In the genomic region with DNA sequence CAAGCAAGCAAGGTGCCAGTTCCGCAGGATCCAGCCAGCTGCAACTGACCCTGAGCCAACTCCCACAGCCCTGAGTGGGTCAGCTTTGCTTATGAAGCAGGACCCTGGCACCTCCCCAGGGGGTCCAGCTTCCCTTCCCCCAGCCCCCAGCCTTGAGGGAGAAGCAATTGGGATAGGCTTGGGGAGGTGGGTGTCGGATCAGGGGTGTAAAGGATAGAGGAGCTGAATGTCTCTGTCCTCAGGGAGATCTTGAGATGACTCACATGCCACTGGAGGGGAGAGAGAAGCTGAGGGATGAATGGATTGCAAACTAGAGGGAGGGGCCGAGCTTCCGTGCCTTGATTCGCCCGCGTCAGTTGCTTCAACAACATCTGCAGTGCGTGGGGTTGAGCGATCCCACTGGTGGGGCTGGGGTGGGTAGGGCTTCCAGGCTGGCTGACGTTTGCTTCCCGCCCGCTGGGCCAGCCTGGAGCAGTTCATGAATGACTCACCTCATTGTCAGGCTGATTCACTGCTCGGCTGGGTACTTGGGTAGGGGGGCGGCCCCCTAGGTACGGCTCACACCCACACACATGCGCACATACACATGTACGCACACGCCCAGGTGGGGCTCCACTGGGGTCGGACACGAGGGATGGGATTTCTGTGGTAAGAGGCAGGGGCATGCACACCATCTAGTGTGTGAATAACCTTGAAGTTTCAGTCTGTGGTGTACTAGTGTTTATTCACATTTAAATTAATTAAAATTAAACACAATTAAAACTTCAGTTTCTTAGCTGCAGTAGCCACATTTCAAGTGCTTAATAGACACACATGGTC, we compare ENCODE assay signal across 1 cellular context.
A peak's percentile ranks its signal among the peaks of the same experiment; 100 is the strongest.
TF ChIP-seq lines count a peak whose summit lies in the region.

No MANE protein-coding gene starts in this region.

TF ChIP-seq in K562, 482 proteins besides CTCF, POLR2A, EP300 and RAD21 (continued from another document and continues in another):
- peak; percentile 69; the same call in 1 of the 2 replicates for TF ChIP-seq SAFB (IDR thresholded peaks at IDR 0.05; ENCODE audit: borderline replicate concordance, low read depth, low read length)
- TF ChIP-seq NONO (IDR thresholded peaks at IDR 0.05; ENCODE audit: low read depth in 2 of 2, low read length in 1 of 2): no peak
- TF ChIP-seq RUNX1 (IDR thresholded peaks at IDR 0.05; ENCODE audit: low read depth): no peak
- TF ChIP-seq ZNF408 (CRISPR knock-in tag; IDR thresholded peaks at IDR 0.05; ENCODE audit: low read depth): no peak
- TF ChIP-seq GATAD2B (IDR thresholded peaks at IDR 0.05; ENCODE audit: borderline replicate concordance): peak; percentile 85
- TF ChIP-seq, protein P1, sequence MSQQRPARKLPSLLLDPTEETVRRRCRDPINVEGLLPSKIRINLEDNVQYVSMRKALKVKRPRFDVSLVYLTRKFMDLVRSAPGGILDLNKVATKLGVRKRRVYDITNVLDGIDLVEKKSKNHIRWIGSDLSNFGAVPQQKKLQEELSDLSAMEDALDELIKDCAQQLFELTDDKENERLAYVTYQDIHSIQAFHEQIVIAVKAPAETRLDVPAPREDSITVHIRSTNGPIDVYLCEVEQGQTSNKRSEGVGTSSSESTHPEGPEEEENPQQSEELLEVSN (IDR thresholded peaks at IDR 0.05; ENCODE audit: borderline replicate concordance in 1 of 2, extremely low read depth in 1 of 2, insufficient read depth in 1 of 2, insufficient read length in 1 of 2, low read depth in 1 of 2, low read length in 1 of 2, poor library complexity in 1 of 2, severe bottlenecking in 1 of 2): peak; percentile 87 to 89
- 0 out of 2 replicates have a peak, but pooled peaks have one; percentile 28 for TF ChIP-seq ETV5 (CRISPR knock-in tag; IDR thresholded peaks at IDR 0.05; ENCODE audit: low read depth)
- TF ChIP-seq, protein P2, sequence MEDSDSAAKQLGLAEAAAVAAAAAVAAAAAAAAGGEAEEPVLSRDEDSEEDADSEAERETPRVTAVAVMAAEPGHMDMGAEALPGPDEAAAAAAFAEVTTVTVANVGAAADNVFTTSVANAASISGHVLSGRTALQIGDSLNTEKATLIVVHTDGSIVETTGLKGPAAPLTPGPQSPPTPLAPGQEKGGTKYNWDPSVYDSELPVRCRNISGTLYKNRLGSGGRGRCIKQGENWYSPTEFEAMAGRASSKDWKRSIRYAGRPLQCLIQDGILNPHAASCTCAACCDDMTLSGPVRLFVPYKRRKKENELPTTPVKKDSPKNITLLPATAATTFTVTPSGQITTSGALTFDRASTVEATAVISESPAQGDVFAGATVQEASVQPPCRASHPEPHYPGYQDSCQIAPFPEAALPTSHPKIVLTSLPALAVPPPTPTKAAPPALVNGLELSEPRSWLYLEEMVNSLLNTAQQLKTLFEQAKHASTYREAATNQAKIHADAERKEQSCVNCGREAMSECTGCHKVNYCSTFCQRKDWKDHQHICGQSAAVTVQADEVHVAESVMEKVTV (CRISPR knock-in tag; IDR thresholded peaks at IDR 0.05): no peak
- no peak for TF ChIP-seq GTF2A2 (tag; IDR thresholded peaks at IDR 0.05)
- TF ChIP-seq ZNF431 (CRISPR knock-in tag; IDR thresholded peaks at IDR 0.05): peak; percentile 55; the same call in 1 of the 2 replicates
- TF ChIP-seq GATA2 (CRISPR knock-in tag; IDR thresholded peaks at IDR 0.05): no peak
- TF ChIP-seq, protein P3, sequence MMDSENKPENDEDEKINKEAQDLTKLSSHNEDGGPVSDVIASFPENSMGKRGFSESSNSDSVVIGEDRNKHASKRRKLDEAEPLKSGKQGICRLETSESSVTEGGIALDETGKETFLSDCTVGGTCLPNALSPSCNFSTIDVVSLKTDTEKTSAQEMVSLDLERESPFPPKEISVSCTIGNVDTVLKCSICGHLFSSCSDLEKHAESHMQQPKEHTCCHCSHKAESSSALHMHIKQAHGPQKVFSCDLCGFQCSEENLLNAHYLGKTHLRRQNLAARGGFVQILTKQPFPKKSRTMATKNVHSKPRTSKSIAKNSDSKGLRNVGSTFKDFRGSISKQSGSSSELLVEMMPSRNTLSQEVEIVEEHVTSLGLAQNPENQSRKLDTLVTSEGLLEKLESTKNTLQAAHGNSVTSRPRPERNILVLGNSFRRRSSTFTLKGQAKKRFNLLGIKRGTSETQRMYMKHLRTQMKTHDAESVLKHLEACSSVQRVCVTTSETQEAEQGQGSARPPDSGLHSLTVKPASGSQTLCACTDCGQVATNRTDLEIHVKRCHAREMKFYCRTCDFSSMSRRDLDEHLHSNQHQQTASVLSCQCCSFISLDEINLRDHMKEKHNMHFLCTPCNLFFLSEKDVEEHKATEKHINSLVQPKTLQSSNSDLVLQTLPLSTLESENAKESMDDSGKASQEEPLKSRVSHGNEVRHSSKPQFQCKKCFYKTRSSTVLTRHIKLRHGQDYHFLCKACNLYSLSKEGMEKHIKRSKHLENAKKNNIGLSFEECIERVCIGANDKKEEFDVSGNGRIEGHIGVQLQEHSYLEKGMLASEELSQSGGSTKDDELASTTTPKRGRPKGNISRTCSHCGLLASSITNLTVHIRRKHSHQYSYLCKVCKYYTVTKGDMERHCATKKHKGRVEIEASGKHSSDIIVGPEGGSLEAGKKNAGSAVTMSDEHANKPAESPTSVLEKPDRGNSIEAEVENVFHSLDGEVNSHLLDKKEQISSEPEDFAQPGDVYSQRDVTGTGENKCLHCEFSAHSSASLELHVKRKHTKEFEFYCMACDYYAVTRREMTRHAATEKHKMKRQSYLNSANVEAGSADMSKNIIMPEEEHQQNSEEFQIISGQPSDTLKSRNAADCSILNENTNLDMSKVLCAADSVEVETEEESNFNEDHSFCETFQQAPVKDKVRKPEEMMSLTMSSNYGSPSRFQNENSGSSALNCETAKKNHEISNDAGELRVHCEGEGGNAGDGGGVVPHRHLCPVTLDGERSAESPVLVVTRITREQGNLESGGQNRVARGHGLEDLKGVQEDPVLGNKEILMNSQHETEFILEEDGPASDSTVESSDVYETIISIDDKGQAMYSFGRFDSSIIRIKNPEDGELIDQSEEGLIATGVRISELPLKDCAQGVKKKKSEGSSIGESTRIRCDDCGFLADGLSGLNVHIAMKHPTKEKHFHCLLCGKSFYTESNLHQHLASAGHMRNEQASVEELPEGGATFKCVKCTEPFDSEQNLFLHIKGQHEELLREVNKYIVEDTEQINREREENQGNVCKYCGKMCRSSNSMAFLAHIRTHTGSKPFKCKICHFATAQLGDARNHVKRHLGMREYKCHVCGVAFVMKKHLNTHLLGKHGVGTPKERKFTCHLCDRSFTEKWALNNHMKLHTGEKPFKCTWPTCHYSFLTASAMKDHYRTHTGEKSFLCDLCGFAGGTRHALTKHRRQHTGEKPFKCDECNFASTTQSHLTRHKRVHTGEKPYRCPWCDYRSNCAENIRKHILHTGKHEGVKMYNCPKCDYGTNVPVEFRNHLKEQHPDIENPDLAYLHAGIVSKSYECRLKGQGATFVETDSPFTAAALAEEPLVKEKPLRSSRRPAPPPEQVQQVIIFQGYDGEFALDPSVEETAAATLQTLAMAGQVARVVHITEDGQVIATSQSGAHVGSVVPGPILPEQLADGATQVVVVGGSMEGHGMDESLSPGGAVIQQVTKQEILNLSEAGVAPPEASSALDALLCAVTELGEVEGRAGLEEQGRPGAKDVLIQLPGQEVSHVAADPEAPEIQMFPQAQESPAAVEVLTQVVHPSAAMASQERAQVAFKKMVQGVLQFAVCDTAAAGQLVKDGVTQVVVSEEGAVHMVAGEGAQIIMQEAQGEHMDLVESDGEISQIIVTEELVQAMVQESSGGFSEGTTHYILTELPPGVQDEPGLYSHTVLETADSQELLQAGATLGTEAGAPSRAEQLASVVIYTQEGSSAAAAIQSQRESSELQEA (IDR thresholded peaks at IDR 0.05; ENCODE audit: low read depth): no peak
- no peak for TF ChIP-seq ZNF785 (CRISPR knock-in tag; IDR thresholded peaks at IDR 0.05)
- TF ChIP-seq, protein P4, sequence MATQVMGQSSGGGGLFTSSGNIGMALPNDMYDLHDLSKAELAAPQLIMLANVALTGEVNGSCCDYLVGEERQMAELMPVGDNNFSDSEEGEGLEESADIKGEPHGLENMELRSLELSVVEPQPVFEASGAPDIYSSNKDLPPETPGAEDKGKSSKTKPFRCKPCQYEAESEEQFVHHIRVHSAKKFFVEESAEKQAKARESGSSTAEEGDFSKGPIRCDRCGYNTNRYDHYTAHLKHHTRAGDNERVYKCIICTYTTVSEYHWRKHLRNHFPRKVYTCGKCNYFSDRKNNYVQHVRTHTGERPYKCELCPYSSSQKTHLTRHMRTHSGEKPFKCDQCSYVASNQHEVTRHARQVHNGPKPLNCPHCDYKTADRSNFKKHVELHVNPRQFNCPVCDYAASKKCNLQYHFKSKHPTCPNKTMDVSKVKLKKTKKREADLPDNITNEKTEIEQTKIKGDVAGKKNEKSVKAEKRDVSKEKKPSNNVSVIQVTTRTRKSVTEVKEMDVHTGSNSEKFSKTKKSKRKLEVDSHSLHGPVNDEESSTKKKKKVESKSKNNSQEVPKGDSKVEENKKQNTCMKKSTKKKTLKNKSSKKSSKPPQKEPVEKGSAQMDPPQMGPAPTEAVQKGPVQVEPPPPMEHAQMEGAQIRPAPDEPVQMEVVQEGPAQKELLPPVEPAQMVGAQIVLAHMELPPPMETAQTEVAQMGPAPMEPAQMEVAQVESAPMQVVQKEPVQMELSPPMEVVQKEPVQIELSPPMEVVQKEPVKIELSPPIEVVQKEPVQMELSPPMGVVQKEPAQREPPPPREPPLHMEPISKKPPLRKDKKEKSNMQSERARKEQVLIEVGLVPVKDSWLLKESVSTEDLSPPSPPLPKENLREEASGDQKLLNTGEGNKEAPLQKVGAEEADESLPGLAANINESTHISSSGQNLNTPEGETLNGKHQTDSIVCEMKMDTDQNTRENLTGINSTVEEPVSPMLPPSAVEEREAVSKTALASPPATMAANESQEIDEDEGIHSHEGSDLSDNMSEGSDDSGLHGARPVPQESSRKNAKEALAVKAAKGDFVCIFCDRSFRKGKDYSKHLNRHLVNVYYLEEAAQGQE (CRISPR knock-in tag; IDR thresholded peaks at IDR 0.05; ENCODE audit: low read depth): no peak
- TF ChIP-seq, protein P5, sequence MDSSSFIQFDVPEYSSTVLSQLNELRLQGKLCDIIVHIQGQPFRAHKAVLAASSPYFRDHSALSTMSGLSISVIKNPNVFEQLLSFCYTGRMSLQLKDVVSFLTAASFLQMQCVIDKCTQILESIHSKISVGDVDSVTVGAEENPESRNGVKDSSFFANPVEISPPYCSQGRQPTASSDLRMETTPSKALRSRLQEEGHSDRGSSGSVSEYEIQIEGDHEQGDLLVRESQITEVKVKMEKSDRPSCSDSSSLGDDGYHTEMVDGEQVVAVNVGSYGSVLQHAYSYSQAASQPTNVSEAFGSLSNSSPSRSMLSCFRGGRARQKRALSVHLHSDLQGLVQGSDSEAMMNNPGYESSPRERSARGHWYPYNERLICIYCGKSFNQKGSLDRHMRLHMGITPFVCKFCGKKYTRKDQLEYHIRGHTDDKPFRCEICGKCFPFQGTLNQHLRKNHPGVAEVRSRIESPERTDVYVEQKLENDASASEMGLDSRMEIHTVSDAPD (CRISPR knock-in tag; IDR thresholded peaks at IDR 0.05): no peak
- TF ChIP-seq, protein P6, sequence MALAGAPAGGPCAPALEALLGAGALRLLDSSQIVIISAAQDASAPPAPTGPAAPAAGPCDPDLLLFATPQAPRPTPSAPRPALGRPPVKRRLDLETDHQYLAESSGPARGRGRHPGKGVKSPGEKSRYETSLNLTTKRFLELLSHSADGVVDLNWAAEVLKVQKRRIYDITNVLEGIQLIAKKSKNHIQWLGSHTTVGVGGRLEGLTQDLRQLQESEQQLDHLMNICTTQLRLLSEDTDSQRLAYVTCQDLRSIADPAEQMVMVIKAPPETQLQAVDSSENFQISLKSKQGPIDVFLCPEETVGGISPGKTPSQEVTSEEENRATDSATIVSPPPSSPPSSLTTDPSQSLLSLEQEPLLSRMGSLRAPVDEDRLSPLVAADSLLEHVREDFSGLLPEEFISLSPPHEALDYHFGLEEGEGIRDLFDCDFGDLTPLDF (CRISPR knock-in tag; IDR thresholded peaks at IDR 0.05): no peak
- peak; percentile 83 for TF ChIP-seq RBFOX2 (IDR thresholded peaks at IDR 0.05; ENCODE audit: low read depth, low read length)
